Comparison of ENCODE assay signal across 13 cellular contexts in genomic region chrX:125293792-125294780, GRCh38. TPM values are rescaled to one million over a fixed set of nuclear protein-coding genes. Genes with fewer than 3 reads are reported as not detected.
DNase-seq lines count a peak whose midpoint lies in the region; ATAC-seq and TF ChIP-seq lines count a peak whose summit lies in the region.
"Had no signal": no experiment of that assay in that cellular context is flagged by ENCODE, and none has a peak within 500 bp of the region (broad histone marks: within the 10 kb centered on the region; RNA-seq: fewer than 3 reads in every experiment).

No MANE protein-coding gene starts in this region.

- no peak overlapping the region for H2BK120ac ChIP-seq in trophoblast cell (ENCODE audit: insufficient read depth, low read length, poor library complexity)

- H3K79me1 ChIP-seq in trophoblast cell (ENCODE audit: low read length), result no peaks in the 10 kb centered on the region

- no peak overlapping the region for H4K12ac ChIP-seq in trophoblast cell (ENCODE audit: low read depth, low read length)

- H2AFZ ChIP-seq in OCI-LY3 (ENCODE audit: low read depth, low read length) (no peak overlapping the region; the same call in 1 of the 2 replicates), trophoblast cell (ENCODE audit: insufficient read depth, low read length, poor library complexity) (no peak overlapping the region)

- H3K9ac ChIP-seq in OCI-LY3 (ENCODE audit: low read length) (peak overlapping the region; percentile 57), trophoblast cell (ENCODE audit: low read length) (no peak overlapping the region)

- no peak overlapping the region for H3K14ac ChIP-seq in trophoblast cell (ENCODE audit: low read length)

- peak overlapping the region; percentile 72 for H3K4me3 ChIP-seq in OCI-LY3 (ENCODE audit: low read length)
- H3K4me3 ChIP-seq in trophoblast cell (ENCODE audit: low read depth, low read length), result no peak overlapping the region

- H2BK5ac ChIP-seq in trophoblast cell (ENCODE audit: low read depth, low read length, poor library complexity), result no peak overlapping the region

- no peaks in the 10 kb centered on the region for H4K20me1 ChIP-seq in OCI-LY3 (ENCODE audit: insufficient read depth, low read length)

- peaks cover 29% of the 10 kb centered on the region for H3K4me1 ChIP-seq in OCI-LY3 (ENCODE audit: low read length)
- no peaks in the 10 kb centered on the region for H3K4me1 ChIP-seq in trophoblast cell (ENCODE audit: control insufficient read depth in 1 of 2, insufficient read depth in 2 of 2, low read length in 2 of 2)

- H3K4me1 Mint-ChIP-seq in activated T-cell treated with anti-CD3 and anti-CD28 coated beads, Interleukin-2, amount 50 U/mL, for 72 hours (ENCODE audit: low read depth), result peaks cover 25% of the 10 kb centered on the region
- peaks cover 19% of the 10 kb centered on the region for H3K4me1 Mint-ChIP-seq in stimulated activated effector memory CD8-positive, alpha-beta T cell treated with anti-CD3 and anti-CD28 coated beads, Interleukin-12 subunit alpha, Interleukin-12 subunit beta, amount 100 ng/mL, for 72 hours

- no peaks in the 10 kb centered on the region for H3K27me3 Mint-ChIP-seq in activated T-cell treated with anti-CD3 and anti-CD28 coated beads, Interleukin-2, amount 50 U/mL, for 72 hours (ENCODE audit: low read depth)
- H3K27me3 Mint-ChIP-seq: dendritic cell treated with granulocyte-macrophage colony-stimulating factor and Interleukin-4, amounts not matched to agents 40 ng/mL and 50 ng/mL, for 4 days had no signal

- ATAC-seq in activated T-cell treated with anti-CD3 and anti-CD28 coated beads, Interleukin-2, amount 50 U/mL, for 72 hours (replicated peaks in 1 of 2), result peak; percentile 77 to 79
- ATAC-seq in HG02938 (IDR thresholded peaks at IDR 0.05; ENCODE audit: unreplicated experiment), result peak; percentile 49
- ATAC-seq in stimulated activated effector memory CD8-positive, alpha-beta T cell treated with anti-CD3 and anti-CD28 coated beads, Interleukin-12 subunit alpha, Interleukin-12 subunit beta, amount 100 ng/mL, for 72 hours, result peak; percentile 90

- H3K18ac ChIP-seq in trophoblast cell (ENCODE audit: low read length), result no peak overlapping the region

- no peak overlapping the region for H2AK5ac ChIP-seq in trophoblast cell (ENCODE audit: low read length)

- no peaks in the 10 kb centered on the region for H3K27me3 ChIP-seq in OCI-LY3 (ENCODE audit: low read depth, low read length)
- no peaks in the 10 kb centered on the region for H3K27me3 ChIP-seq in trophoblast cell (ENCODE audit: insufficient read depth, low read length)

- no peak for TF ChIP-seq CTCF in OCI-LY3 (IDR thresholded peaks at IDR 0.05; ENCODE audit: low read depth, low read length)

- peak overlapping the region; percentile 37 to 86 for H3K4me3 Mint-ChIP-seq in activated T-cell treated with anti-CD3 and anti-CD28 coated beads, Interleukin-2, amount 50 U/mL, for 72 hours
- H3K4me3 Mint-ChIP-seq in stimulated activated effector memory CD8-positive, alpha-beta T cell treated with anti-CD3 and anti-CD28 coated beads, Interleukin-12 subunit alpha, Interleukin-12 subunit beta, amount 100 ng/mL, for 72 hours, result peak overlapping the region; percentile 42
- H3K4me3 Mint-ChIP-seq: dendritic cell treated with granulocyte-macrophage colony-stimulating factor and Interleukin-4, amounts not matched to agents 40 ng/mL and 50 ng/mL, for 4 days had no signal

- H3K27ac ChIP-seq in OCI-LY3 (ENCODE audit: low read length) (peak overlapping the region; percentile 89), trophoblast cell (ENCODE audit: low read depth, low read length) (no peak overlapping the region)
- H3K27ac ChIP-seq: VCaP had no signal

- no peaks in the 10 kb centered on the region for H3K36me3 ChIP-seq in OCI-LY3 (replicated peaks; ENCODE audit: low read depth, low read length)
- H3K36me3 ChIP-seq in trophoblast cell (ENCODE audit: control insufficient read depth in 1 of 2, insufficient read depth in 2 of 2, low read length in 2 of 2), result no peaks in the 10 kb centered on the region

- H3K4me2 ChIP-seq in OCI-LY3 (ENCODE audit: low read length) (peak overlapping the region; percentile 96), trophoblast cell (ENCODE audit: low read length) (no peak overlapping the region)

- no peaks in the 10 kb centered on the region for H3K9me3 Mint-ChIP-seq in activated T-cell treated with anti-CD3 and anti-CD28 coated beads, Interleukin-2, amount 50 U/mL, for 72 hours
- H3K9me3 Mint-ChIP-seq in stimulated activated effector memory CD8-positive, alpha-beta T cell treated with anti-CD3 and anti-CD28 coated beads, Interleukin-12 subunit alpha, Interleukin-12 subunit beta, amount 100 ng/mL, for 72 hours, result no peaks in the 10 kb centered on the region
- H3K9me3 Mint-ChIP-seq: dendritic cell treated with granulocyte-macrophage colony-stimulating factor and Interleukin-4, amounts not matched to agents 40 ng/mL and 50 ng/mL, for 4 days had no signal

- no peak overlapping the region for H4K91ac ChIP-seq in trophoblast cell (ENCODE audit: low read depth, low read length)

- H4K8ac ChIP-seq in trophoblast cell (ENCODE audit: low read depth, low read length), result no peak overlapping the region

- no peaks in the 10 kb centered on the region for H3K9me3 ChIP-seq in OCI-LY3 (ENCODE audit: insufficient read depth, low read length)
- H3K9me3 ChIP-seq in trophoblast cell (ENCODE audit: insufficient read depth, low read depth, low read length), result no peaks in the 10 kb centered on the region

- H3K79me2 ChIP-seq in OCI-LY3 (ENCODE audit: low read length), result no peaks in the 10 kb centered on the region
- no peaks in the 10 kb centered on the region for H3K79me2 ChIP-seq in trophoblast cell (ENCODE audit: control insufficient read depth, insufficient read depth, low read length, poor library complexity)

- H3K36me3 Mint-ChIP-seq in activated T-cell treated with anti-CD3 and anti-CD28 coated beads, Interleukin-2, amount 50 U/mL, for 72 hours (ENCODE audit: insufficient read depth in 2 of 2), result no peaks in the 10 kb centered on the region
- H3K36me3 Mint-ChIP-seq in stimulated activated effector memory CD8-positive, alpha-beta T cell treated with anti-CD3 and anti-CD28 coated beads, Interleukin-12 subunit alpha, Interleukin-12 subunit beta, amount 100 ng/mL, for 72 hours, result peaks cover 8% of the 10 kb centered on the region

- no peak overlapping the region for H2BK12ac ChIP-seq in trophoblast cell (ENCODE audit: low read length)

- DNase-seq in activated T-cell treated with anti-CD3 and anti-CD28 coated beads, Interleukin-2, amount 50 U/mL, for 72 hours, result peak; percentile 3 to 5
- DNase-seq in activated T-cell treated with anti-CD3 and anti-CD28 coated beads for 4 hours (no peak), NCI-H2227 (lab: John Stamatoyannopoulos, UW; ENCODE audit: unreplicated experiment) (no peak), trophoblast cell (no peak), NCI-H2171 treated with DMSO at 0.1 percent for 48 hours (lab: John Stamatoyannopoulos, UW) (no peak)
- no peak for DNase-seq in stimulated activated effector memory CD8-positive, alpha-beta T cell treated with anti-CD3 and anti-CD28 coated beads, Interleukin-12 subunit alpha, Interleukin-12 subunit beta, amount 100 ng/mL, for 72 hours (ENCODE audit: low spot score in 2 of 2)
- DNase-seq: kidney glomerular epithelial cell, NCI-H1694 treated with DMSO at 0.1 percent for 48 hours had no signal

- no peak overlapping the region for H3K4ac ChIP-seq in trophoblast cell (ENCODE audit: low read depth, low read length)

- H3K27ac Mint-ChIP-seq in activated T-cell treated with anti-CD3 and anti-CD28 coated beads, Interleukin-2, amount 50 U/mL, for 72 hours, result peak overlapping the region; percentile 97
- peak overlapping the region; percentile 83 for H3K27ac Mint-ChIP-seq in stimulated activated effector memory CD8-positive, alpha-beta T cell treated with anti-CD3 and anti-CD28 coated beads, Interleukin-12 subunit alpha, Interleukin-12 subunit beta, amount 100 ng/mL, for 72 hours
- H3K27ac Mint-ChIP-seq: dendritic cell treated with granulocyte-macrophage colony-stimulating factor and Interleukin-4, amounts not matched to agents 40 ng/mL and 50 ng/mL, for 4 days had no signal

- WGBS in trophoblast cell (ENCODE audit: extremely low coverage, insufficient coverage, insufficient read length), result no CpG with 5 or more reads among the region's 1 CpG

- H3K23ac ChIP-seq in trophoblast cell (ENCODE audit: low read length), result no peak overlapping the region

RNA-seq across cellular contexts. Expression of gene TEX13C, which starts 25.6 kb away (rescaled TPM):
- total RNA-seq in activated T-cell treated with anti-CD3 and anti-CD28 coated beads, Interleukin-2, amount 50 U/mL, for 72 hours, result not detected
- not detected in 2 replicates for polyA plus RNA-seq in trophoblast cell (2013)
- polyA plus RNA-seq: AG04450 had no signal

Comparison
In these comparisons a context has a peak if more than half of its experiments do, and no peak if none do; other contexts are left out.
1. DNase-seq: peak in activated T-cell treated with anti-CD3 and anti-CD28 coated beads, Interleukin-2, amount 50 U/mL, for 72 hours (2 of 2); none in activated T-cell treated with anti-CD3 and anti-CD28 coated beads for 4 hours (single experiment), stimulated activated effector memory CD8-positive, alpha-beta T cell treated with anti-CD3 and anti-CD28 coated beads, Interleukin-12 subunit alpha, Interleukin-12 subunit beta, amount 100 ng/mL, for 72 hours (0 of 2), NCI-H2227 (single experiment), trophoblast cell (0 of 2) and NCI-H2171 treated with DMSO at 0.1 percent for 48 hours (single experiment).
2. Peak in every context shown above with its lines, with median percentiles within 50 percentile points of each other: ATAC-seq.